In the genomic region with DNA sequence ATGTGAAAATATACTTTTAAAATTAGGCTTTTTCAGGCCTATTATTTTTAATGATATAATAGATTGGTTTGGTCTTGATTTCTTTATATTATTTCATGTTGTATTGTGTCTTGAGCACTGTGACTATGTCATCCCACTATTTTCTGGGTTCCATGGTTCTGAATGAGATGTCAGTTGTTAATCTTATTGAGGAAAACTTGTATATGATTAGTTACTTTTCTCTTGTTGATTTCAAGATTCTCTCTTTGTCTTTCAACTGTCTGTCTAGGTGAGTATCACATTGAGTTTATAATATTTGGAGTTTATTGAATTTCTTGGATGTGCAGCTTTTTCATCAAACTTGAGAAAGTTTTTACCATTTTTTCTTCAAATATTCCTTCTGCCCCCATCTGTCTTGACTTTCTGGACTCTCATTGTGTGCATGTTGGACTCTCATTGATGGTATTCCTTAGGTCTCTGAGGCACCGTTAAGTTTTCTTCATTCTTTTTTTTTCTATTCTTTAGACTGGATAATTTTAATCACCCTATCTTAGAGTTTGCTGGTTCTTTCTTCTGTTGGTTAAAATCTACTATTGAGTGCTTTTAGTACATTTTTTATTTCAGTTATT, we compare ENCODE assay signal across 1 cellular context.
TF ChIP-seq lines count a peak whose summit lies in the region.

No MANE protein-coding gene starts in this region.

TF ChIP-seq in HEK293, 187 proteins besides CTCF, POLR2A, EP300 and RAD21 (continued from another document):
- TF ChIP-seq ELK4 (IDR thresholded peaks at IDR 0.05; ENCODE audit: borderline replicate concordance, low read depth, low read length) (no peak), ZNF558 (tag by site-specific recombination; IDR thresholded peaks at IDR 0.05) (no peak), ZNF768 (tag by site-specific recombination; IDR thresholded peaks at IDR 0.05) (no peak), ZNF544 (tag by site-specific recombination; IDR thresholded peaks at IDR 0.05) (no peak), ZSCAN18 (tag by site-specific recombination; IDR thresholded peaks at IDR 0.05) (no peak)
